11 cellular contexts compared by ENCODE assay signal in genomic region chr1:113804421-113805255, GRCh38. TPM values are rescaled to one million over a fixed set of nuclear protein-coding genes. Genes with fewer than 3 reads are reported as not detected.
DNase-seq lines count a peak whose midpoint lies in the region; ATAC-seq, FAIRE-seq and TF ChIP-seq lines count a peak whose summit lies in the region.
"Had no signal": no experiment of that assay in that cellular context is flagged by ENCODE, and none has a peak within 500 bp of the region (broad histone marks: within the 10 kb centered on the region; RNA-seq: fewer than 3 reads in every experiment).

No MANE protein-coding gene starts in this region.

- no peak for TF ChIP-seq CTCF in WTC11 (IDR thresholded peaks at IDR 0.05)
- TF ChIP-seq CTCF in hepatocyte (IDR thresholded peaks at IDR 0.05; ENCODE audit: poor library complexity): no peak
- no peak for TF ChIP-seq CTCF in dorsolateral prefrontal cortex (IDR thresholded peaks at IDR 0.05 in 54 of 56, conservative IDR thresholded peaks at IDR 0.05 in 2 of 56; ENCODE audit: low read depth in 1 of 56, partially characterized antibody in 56 of 56)

- CTCF ChIA-PET in WTC11 (lab: Charles Lee): interaction anchor here (0.7 to 1.1 kb wide), 6 partner anchors 7 to 663 kb away, joined by 3 to 5 read pairs (median 4); partner anchors contain the start of gene RSBN1

- peak overlapping the region; percentile 63 for H3K4me2 ChIP-seq in hepatocyte

- POLR2A ChIA-PET in WTC11 (lab: Charles Lee): interaction anchor here (0.6 kb wide), 2 partner anchors 46 to 73 kb away, joined by 3 read pairs; no protein-coding TSS in a partner anchor

- no peaks in the 10 kb centered on the region for H3K36me3 ChIP-seq in hepatocyte (replicated peaks; ENCODE audit: insufficient read depth, low read depth)

- DNase-seq in activated naive CD4-positive, alpha-beta T cell treated with anti-CD3 and anti-CD28 coated beads, Interleukin-2, amount 50 U/mL, for 72 hours (ENCODE audit: low spot score in 2 of 2): no peak
- no peak for DNase-seq in activated naive CD4-positive, alpha-beta T cell (lab: John Stamatoyannopoulos, UW)
- DNase-seq in WTC11 (ENCODE audit: low spot score) (no peak), hepatocyte (ENCODE audit: low spot score) (peak; percentile 60), urothelium cell line (ENCODE audit: low spot score) (peak; percentile 51), dorsolateral prefrontal cortex (no peak), NCI-H2171 treated with DMSO at 0.1 percent for 48 hours (lab: John Stamatoyannopoulos, UW) (no peak)

- H3K9me3 Mint-ChIP-seq in activated naive CD4-positive, alpha-beta T cell treated with anti-CD3 and anti-CD28 coated beads, Interleukin-2, amount 50 U/mL, for 72 hours: no peaks in the 10 kb centered on the region
- peaks cover 4% of the 10 kb centered on the region; the same call in 1 of the 2 replicates for H3K9me3 Mint-ChIP-seq in WTC11
- H3K9me3 Mint-ChIP-seq: IgD-negative memory B cell had no signal

- peak overlapping the region in 1 of 2 donors; percentile 77 for H3K27ac Mint-ChIP-seq in activated naive CD4-positive, alpha-beta T cell treated with anti-CD3 and anti-CD28 coated beads, Interleukin-2, amount 50 U/mL, for 72 hours
- peak overlapping the region; percentile 45; the same call in 1 of the 2 replicates for H3K27ac Mint-ChIP-seq in WTC11
- H3K27ac Mint-ChIP-seq: IgD-negative memory B cell had no signal

- H3K27ac ChIP-seq in hepatocyte (peak overlapping the region; percentile 76), dorsolateral prefrontal cortex (no peak overlapping the region)
- H3K27ac ChIP-seq: BLaER1 treated with 17β-estradiol and CSF1 and Interleukin-3, amounts not matched to agents 10 nM and 100 nM had no signal

- H3K27me3 Mint-ChIP-seq in WTC11 (ENCODE audit: low read depth): no peaks in the 10 kb centered on the region
- H3K27me3 Mint-ChIP-seq: IgD-negative memory B cell had no signal

- H4K20me1 ChIP-seq in hepatocyte (ENCODE audit: insufficient read depth, poor library complexity, severe bottlenecking): peaks cover 18% of the 10 kb centered on the region

- H2AFZ ChIP-seq in hepatocyte: no peak overlapping the region

- peaks cover 20% of the 10 kb centered on the region for H3K4me1 ChIP-seq in hepatocyte (ENCODE audit: insufficient read depth)

- H3K4me3 ChIP-seq in hepatocyte: peak overlapping the region; percentile 1
- no peak overlapping the region for H3K4me3 ChIP-seq in dorsolateral prefrontal cortex
- H3K4me3 ChIP-seq: BLaER1 treated with 17β-estradiol and CSF1 and Interleukin-3, amounts not matched to agents 10 nM and 100 nM had no signal

- no peaks in the 10 kb centered on the region for H3K9me3 ChIP-seq in hepatocyte (ENCODE audit: low read depth)

- WGBS in hepatocyte (ENCODE audit: low lambda C conversion rate, missing lambda C conversion rate): 64% methylated on average over 8 of the region's 8 CpGs

- ATAC-seq in activated naive CD4-positive, alpha-beta T cell treated with anti-CD3 and anti-CD28 coated beads, Interleukin-2, amount 50 U/mL, for 72 hours: peak; percentile 29 to 66
- no peak for ATAC-seq in WTC11
- no peak for ATAC-seq in GM18520 (IDR thresholded peaks at IDR 0.05; ENCODE audit: unreplicated experiment)

- intact Hi-C loops in dorsolateral prefrontal cortex (cut with DNase I): no loop called here

- H3K27me3 ChIP-seq in hepatocyte: no peaks in the 10 kb centered on the region
- H3K27me3 ChIP-seq in dorsolateral prefrontal cortex: no peaks in the 10 kb centered on the region
- H3K27me3 ChIP-seq: BLaER1 treated with 17β-estradiol and CSF1 and Interleukin-3, amounts not matched to agents 10 nM and 100 nM had no signal

- no peak overlapping the region for H3K4me3 Mint-ChIP-seq in WTC11
- H3K4me3 Mint-ChIP-seq: IgD-negative memory B cell, nephron had no signal

- H3K36me3 Mint-ChIP-seq in activated naive CD4-positive, alpha-beta T cell treated with anti-CD3 and anti-CD28 coated beads, Interleukin-2, amount 50 U/mL, for 72 hours: peaks cover 0 to 29% of the 10 kb centered on the region in 2 donors
- H3K36me3 Mint-ChIP-seq in WTC11: peaks cover 6% of the 10 kb centered on the region

- FAIRE-seq in urothelium cell line (lab: Jason Lieb, UNC): no peak

- H3K79me2 ChIP-seq in hepatocyte: peaks cover 97% of the 10 kb centered on the region

- H3K9me2 ChIP-seq in hepatocyte (replicated peaks; ENCODE audit: insufficient read depth): no peaks in the 10 kb centered on the region

- peaks cover 22% of the 10 kb centered on the region for H3K4me1 Mint-ChIP-seq in WTC11

TF ChIP-seq in WTC11, 78 proteins besides CTCF, POLR2A, EP300 and RAD21 (continues in another document):
- TF ChIP-seq RELA (CRISPR knock-in tag; IDR thresholded peaks at IDR 0.05; ENCODE audit: borderline replicate concordance) (no peak), ZNF671 (CRISPR knock-in tag; IDR thresholded peaks at IDR 0.05) (no peak), RORB (CRISPR knock-in tag; IDR thresholded peaks at IDR 0.05) (no peak), CDX4 (CRISPR knock-in tag; IDR thresholded peaks at IDR 0.05; ENCODE audit: borderline replicate concordance) (no peak), ZNF425 (CRISPR knock-in tag; conservative IDR thresholded peaks at IDR 0.05) (no peak), ZNF219 (CRISPR knock-in tag; IDR thresholded peaks at IDR 0.05; ENCODE audit: borderline replicate concordance) (no peak), ZBTB43 (CRISPR knock-in tag; IDR thresholded peaks at IDR 0.05) (no peak), ERG (CRISPR knock-in tag; IDR thresholded peaks at IDR 0.05) (no peak), SMAD3 (CRISPR knock-in tag; IDR thresholded peaks at IDR 0.05; ENCODE audit: borderline replicate concordance) (no peak), NFATC4 (CRISPR knock-in tag; IDR thresholded peaks at IDR 0.05) (no peak), TEAD1 (CRISPR knock-in tag; IDR thresholded peaks at IDR 0.05) (no peak)

RNA-seq across cellular contexts. Expression of gene RSBN1, which starts 7.6 kb away (rescaled TPM):
- 10 to 100 TPM; 21.6 to 28.3 TPM for total RNA-seq in activated naive CD4-positive, alpha-beta T cell treated with anti-CD3 and anti-CD28 coated beads, Interleukin-2, amount 50 U/mL, for 72 hours
- 15.5 to 19.3 TPM (median 19.1 TPM) in 3 replicates for total RNA-seq in WTC11 (2021)
- 20.3 and 21.8 TPM in 2 replicates for total RNA-seq in hepatocyte
- 10.2 and 12.8 TPM in 2 replicates for polyA plus RNA-seq in hepatocyte
- total RNA-seq in dorsolateral prefrontal cortex: 10 to 100 TPM; 17.8 to 36.6 (median 24.2) TPM

RNA-seq across cellular contexts. Expression of gene PHTF1, which starts 45.4 kb away (rescaled TPM):
- total RNA-seq in activated naive CD4-positive, alpha-beta T cell treated with anti-CD3 and anti-CD28 coated beads, Interleukin-2, amount 50 U/mL, for 72 hours: 10 to 100 TPM; 17.0 to 24.5 TPM
- total RNA-seq in WTC11 (2021) (23.9 to 28.7 TPM (median 25.2 TPM) in 3 replicates), hepatocyte (19.6 and 27.6 TPM in 2 replicates), dorsolateral prefrontal cortex (10 to 100 TPM; 19.2 to 58.0 (median 40.1) TPM)
- polyA plus RNA-seq in hepatocyte: 19.4 and 22.9 TPM in 2 replicates

Comparison
In these comparisons a context has a peak if more than half of its experiments do, and no peak if none do; other contexts are left out.
1. ATAC-seq: peak in activated naive CD4-positive, alpha-beta T cell treated with anti-CD3 and anti-CD28 coated beads, Interleukin-2, amount 50 U/mL, for 72 hours (2 of 2); none in WTC11 (single experiment) and GM18520 (single experiment).
2. DNase-seq: peak in hepatocyte (single experiment) and urothelium cell line (single experiment); none in activated naive CD4-positive, alpha-beta T cell treated with anti-CD3 and anti-CD28 coated beads, Interleukin-2, amount 50 U/mL, for 72 hours (0 of 2), activated naive CD4-positive, alpha-beta T cell (0 of 4), WTC11 (single experiment), dorsolateral prefrontal cortex (0 of 10) and NCI-H2171 treated with DMSO at 0.1 percent for 48 hours (single experiment).